ENCODE assay signal across 31 cellular contexts in the genomic region with DNA sequence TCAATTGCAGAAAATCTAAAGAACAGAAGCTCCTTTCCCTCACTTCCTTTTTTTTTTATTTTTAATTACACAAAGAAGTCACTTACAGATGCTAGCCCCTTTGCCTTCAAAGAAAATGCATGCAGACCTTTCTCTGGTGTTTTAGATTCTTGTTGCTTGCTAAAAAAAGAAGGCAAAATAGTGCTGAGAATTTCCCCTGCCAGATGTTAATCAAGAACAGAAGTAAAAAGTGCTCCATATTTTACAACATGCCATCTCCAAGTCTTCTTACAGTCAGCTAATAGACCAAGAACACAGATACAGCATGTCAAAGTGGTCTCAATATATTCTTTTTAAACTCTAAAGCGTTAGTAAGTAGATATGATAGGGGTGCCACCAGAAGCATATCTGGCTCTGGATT.
"Had no signal": no experiment of that assay in that cellular context is flagged by ENCODE, and none has a peak within 500 bp of the region (broad histone marks: within the 10 kb centered on the region; RNA-seq: fewer than 3 reads in every experiment).

No MANE protein-coding gene starts in this region.

- H3K27ac ChIP-seq: coronary artery, esophagus squamous epithelium, foreskin keratinocyte, gastroesophageal sphincter, heart left ventricle, left lung, parathyroid adenoma, right atrium auricular region, testis, tibial artery had no signal

- H3K36me3 Mint-ChIP-seq: mesothelial cell of epicardium, naive B cell, type B pancreatic cell had no signal

- H3K9ac ChIP-seq: parathyroid adenoma had no signal

- H3K4me1 ChIP-seq: esophagus squamous epithelium, left lung, parathyroid adenoma, right atrium auricular region, testis had no signal

- ATAC-seq: effector memory CD8-positive, alpha-beta T cell; gastroesophageal sphincter; heart left ventricle; left cardiac atrium; left lung; mucosa of descending colon; natural killer cell treated with Interleukin-12 subunit alpha and Interleukin-12 subunit beta and Interleukin-15 and Interleukin-18, amount 100 ng/mL, for 72 hours; sciatic nerve had no signal

- H3K4me2 ChIP-seq: smooth muscle cell had no signal

- H3K79me2 ChIP-seq: parathyroid adenoma had no signal

- H3K9me3 Mint-ChIP-seq: effector memory CD8-positive, alpha-beta T cell had no signal

- H3K4me3 Mint-ChIP-seq: effector memory CD8-positive, alpha-beta T cell; mesothelial cell of epicardium; naive B cell; natural killer cell treated with Interleukin-12 subunit alpha and Interleukin-12 subunit beta and Interleukin-15 and Interleukin-18, amount 100 ng/mL, for 72 hours; neural crest cell; type B pancreatic cell had no signal

- DNase-seq: dermis blood vessel endothelial cell; effector memory CD8-positive, alpha-beta T cell; erythroblast; esophagus squamous epithelium; foreskin keratinocyte; heart left ventricle; hippocampal formation; left cardiac atrium; left lung; mesenchymal stem cell; mucosa of descending colon; naive B cell; stimulated activated CD4-positive, alpha-beta T cell treated with anti-CD3 and anti-CD28 coated beads, Interleukin-12 subunit alpha, Interleukin-12 subunit beta, amount 100 ng/mL, for 4 hours; stimulated activated CD4-positive, alpha-beta T cell treated with anti-CD3 and anti-CD28 coated beads, Interleukin-1b, Interleukin-23, amount 100 ng/mL, for 48 hours; stimulated activated CD4-positive, alpha-beta T cell treated with anti-CD3 and anti-CD28 coated beads, Interleukin-4, amount 100 ng/mL, for 1 hour; stimulated activated CD8-positive, alpha-beta memory T cell treated with anti-CD3 and anti-CD28 coated beads, Interleukin-4, amount 100 ng/mL, for 48 hours; stimulated activated naive CD4-positive, alpha-beta T cell; substantia nigra; testis; tibial artery had no signal

- H3K9me3 ChIP-seq: esophagus squamous epithelium, gastroesophageal sphincter, left lung, mucosa of descending colon, testis had no signal

- H2AFZ ChIP-seq: parathyroid adenoma had no signal

- H3K27me3 ChIP-seq: esophagus squamous epithelium, foreskin keratinocyte, gastroesophageal sphincter, heart left ventricle, left lung, right atrium auricular region, testis, tibial artery had no signal

- H3K4me3 ChIP-seq: coronary artery, esophagus squamous epithelium, gastroesophageal sphincter, heart left ventricle, left lung, mucosa of descending colon, right atrium auricular region, smooth muscle cell, testis, tibial artery had no signal

- H3K27me3 Mint-ChIP-seq: effector memory CD8-positive, alpha-beta T cell; natural killer cell treated with Interleukin-12 subunit alpha and Interleukin-12 subunit beta and Interleukin-15 and Interleukin-18, amount 100 ng/mL, for 72 hours; progenitor cell of endocrine pancreas; type B pancreatic cell had no signal

- H3K27ac Mint-ChIP-seq: effector memory CD8-positive, alpha-beta T cell; mesothelial cell of epicardium; naive B cell; natural killer cell treated with Interleukin-12 subunit alpha and Interleukin-12 subunit beta and Interleukin-15 and Interleukin-18, amount 100 ng/mL, for 72 hours; progenitor cell of endocrine pancreas; type B pancreatic cell had no signal

- H3K36me3 ChIP-seq: esophagus squamous epithelium, gastroesophageal sphincter, heart left ventricle, left lung, right atrium auricular region, tibial artery had no signal

- H3K4me1 Mint-ChIP-seq: naive B cell had no signal
